ENCODE assay signal across 3 cellular contexts in the genomic region with DNA sequence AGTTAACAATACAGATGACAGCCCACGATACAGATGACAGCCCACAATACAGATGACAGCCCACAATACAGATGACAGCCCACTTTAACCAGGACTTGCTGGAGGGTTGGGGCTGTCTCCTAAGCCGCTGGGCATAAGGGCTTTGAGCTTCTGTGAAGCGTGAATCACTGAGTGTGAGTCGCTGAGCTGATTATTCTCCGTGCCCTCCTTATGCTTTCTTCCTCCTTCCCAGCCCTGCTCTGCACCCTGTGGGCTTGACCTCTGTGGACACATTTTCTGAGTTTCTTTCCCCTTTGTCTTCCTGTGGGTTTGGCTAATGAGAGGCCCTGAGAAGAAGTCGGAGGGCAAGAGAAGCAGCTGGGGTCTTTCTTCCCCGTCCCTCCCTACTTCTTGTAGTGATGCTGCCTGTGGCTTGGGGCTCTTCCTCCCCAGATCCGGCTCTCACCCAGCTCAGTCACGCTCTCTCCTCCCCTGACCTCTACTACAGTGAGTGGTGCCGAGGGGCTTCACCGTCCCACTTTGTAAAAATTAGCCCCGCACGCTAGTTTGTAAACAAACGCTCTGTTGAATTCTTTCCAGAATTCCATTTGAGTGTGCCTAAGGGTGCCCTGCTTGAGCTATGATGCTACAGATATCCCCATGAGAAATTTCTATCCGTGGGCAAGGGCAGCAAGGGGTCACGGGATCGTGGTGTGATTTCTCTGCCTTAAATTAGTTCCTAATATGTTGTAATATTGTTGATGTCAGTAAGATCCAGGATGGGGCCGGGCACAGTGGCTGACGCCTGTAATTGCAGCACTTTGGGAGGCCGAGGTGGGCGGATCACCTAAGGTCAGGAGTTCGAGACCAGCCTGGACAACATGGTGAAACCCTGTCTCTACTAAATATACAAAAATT.
TF ChIP-seq lines count a peak whose summit lies in the region.

No MANE protein-coding gene starts in this region.

TF ChIP-seq in SK-N-SH treated with all-trans-retinoic acid at 6 μM for 48 hours, 23 proteins besides CTCF, POLR2A, EP300 and RAD21:
- TF ChIP-seq, protein P1, sequence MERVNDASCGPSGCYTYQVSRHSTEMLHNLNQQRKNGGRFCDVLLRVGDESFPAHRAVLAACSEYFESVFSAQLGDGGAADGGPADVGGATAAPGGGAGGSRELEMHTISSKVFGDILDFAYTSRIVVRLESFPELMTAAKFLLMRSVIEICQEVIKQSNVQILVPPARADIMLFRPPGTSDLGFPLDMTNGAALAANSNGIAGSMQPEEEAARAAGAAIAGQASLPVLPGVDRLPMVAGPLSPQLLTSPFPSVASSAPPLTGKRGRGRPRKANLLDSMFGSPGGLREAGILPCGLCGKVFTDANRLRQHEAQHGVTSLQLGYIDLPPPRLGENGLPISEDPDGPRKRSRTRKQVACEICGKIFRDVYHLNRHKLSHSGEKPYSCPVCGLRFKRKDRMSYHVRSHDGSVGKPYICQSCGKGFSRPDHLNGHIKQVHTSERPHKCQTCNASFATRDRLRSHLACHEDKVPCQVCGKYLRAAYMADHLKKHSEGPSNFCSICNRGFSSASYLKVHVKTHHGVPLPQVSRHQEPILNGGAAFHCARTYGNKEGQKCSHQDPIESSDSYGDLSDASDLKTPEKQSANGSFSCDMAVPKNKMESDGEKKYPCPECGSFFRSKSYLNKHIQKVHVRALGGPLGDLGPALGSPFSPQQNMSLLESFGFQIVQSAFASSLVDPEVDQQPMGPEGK (CRISPR knock-in tag; IDR thresholded peaks at IDR 0.05; ENCODE audit: borderline replicate concordance): no peak
- TF ChIP-seq ZFP3 (CRISPR knock-in tag; IDR thresholded peaks at IDR 0.05) (no peak), ZNF70 (CRISPR knock-in tag; IDR thresholded peaks at IDR 0.05) (no peak), PPARA (CRISPR knock-in tag; IDR thresholded peaks at IDR 0.05; ENCODE audit: borderline replicate concordance) (no peak), TOX (CRISPR knock-in tag; IDR thresholded peaks at IDR 0.05; ENCODE audit: borderline replicate concordance) (no peak), ISL1 (CRISPR knock-in tag; IDR thresholded peaks at IDR 0.05) (no peak), TCF4 (CRISPR knock-in tag; IDR thresholded peaks at IDR 0.05; ENCODE audit: borderline replicate concordance) (no peak), ARNTL (CRISPR knock-in tag; IDR thresholded peaks at IDR 0.05; ENCODE audit: borderline replicate concordance, low read depth) (no peak), CSDC2 (CRISPR knock-in tag; IDR thresholded peaks at IDR 0.05) (no peak), ZC3H10 (CRISPR knock-in tag; IDR thresholded peaks at IDR 0.05) (no peak)
- TF ChIP-seq, protein P2, sequence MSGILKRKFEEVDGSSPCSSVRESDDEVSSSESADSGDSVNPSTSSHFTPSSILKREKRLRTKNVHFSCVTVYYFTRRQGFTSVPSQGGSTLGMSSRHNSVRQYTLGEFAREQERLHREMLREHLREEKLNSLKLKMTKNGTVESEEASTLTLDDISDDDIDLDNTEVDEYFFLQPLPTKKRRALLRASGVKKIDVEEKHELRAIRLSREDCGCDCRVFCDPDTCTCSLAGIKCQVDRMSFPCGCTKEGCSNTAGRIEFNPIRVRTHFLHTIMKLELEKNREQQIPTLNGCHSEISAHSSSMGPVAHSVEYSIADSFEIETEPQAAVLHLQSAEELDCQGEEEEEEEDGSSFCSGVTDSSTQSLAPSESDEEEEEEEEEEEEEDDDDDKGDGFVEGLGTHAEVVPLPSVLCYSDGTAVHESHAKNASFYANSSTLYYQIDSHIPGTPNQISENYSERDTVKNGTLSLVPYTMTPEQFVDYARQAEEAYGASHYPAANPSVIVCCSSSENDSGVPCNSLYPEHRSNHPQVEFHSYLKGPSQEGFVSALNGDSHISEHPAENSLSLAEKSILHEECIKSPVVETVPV (CRISPR knock-in tag; IDR thresholded peaks at IDR 0.05): no peak
TF ChIP-seq in SK-N-SH treated with all-trans-retinoic acid at 6 μM for 48 hours: peak in this region for 0.

TF ChIP-seq in SK-N-SH, 30 proteins besides CTCF, POLR2A, EP300 and RAD21 (continued from another document):
- no peak for TF ChIP-seq REST (IDR thresholded peaks at IDR 0.05; ENCODE audit: low read depth, low read length)
- TF ChIP-seq GABPA (IDR thresholded peaks at IDR 0.05; ENCODE audit: low read depth): no peak
- TF ChIP-seq MEF2A (IDR thresholded peaks at IDR 0.05; ENCODE audit: borderline replicate concordance, low read depth): no peak
- no peak for TF ChIP-seq MXI1 (IDR thresholded peaks at IDR 0.05; ENCODE audit: low read depth, low read length)
- TF ChIP-seq NFIC (IDR thresholded peaks at IDR 0.05; ENCODE audit: borderline replicate concordance): no peak
- TF ChIP-seq SIN3A (IDR thresholded peaks at IDR 0.05; ENCODE audit: borderline replicate concordance, low read depth, low read length): no peak
- TF ChIP-seq FOXJ3 (CRISPR knock-in tag; IDR thresholded peaks at IDR 0.05): no peak
- TF ChIP-seq RFX5 (IDR thresholded peaks at IDR 0.05; ENCODE audit: low read length): no peak
- TF ChIP-seq, protein P3, sequence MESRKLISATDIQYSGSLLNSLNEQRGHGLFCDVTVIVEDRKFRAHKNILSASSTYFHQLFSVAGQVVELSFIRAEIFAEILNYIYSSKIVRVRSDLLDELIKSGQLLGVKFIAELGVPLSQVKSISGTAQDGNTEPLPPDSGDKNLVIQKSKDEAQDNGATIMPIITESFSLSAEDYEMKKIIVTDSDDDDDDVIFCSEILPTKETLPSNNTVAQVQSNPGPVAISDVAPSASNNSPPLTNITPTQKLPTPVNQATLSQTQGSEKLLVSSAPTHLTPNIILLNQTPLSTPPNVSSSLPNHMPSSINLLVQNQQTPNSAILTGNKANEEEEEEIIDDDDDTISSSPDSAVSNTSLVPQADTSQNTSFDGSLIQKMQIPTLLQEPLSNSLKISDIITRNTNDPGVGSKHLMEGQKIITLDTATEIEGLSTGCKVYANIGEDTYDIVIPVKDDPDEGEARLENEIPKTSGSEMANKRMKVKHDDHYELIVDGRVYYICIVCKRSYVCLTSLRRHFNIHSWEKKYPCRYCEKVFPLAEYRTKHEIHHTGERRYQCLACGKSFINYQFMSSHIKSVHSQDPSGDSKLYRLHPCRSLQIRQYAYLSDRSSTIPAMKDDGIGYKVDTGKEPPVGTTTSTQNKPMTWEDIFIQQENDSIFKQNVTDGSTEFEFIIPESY (IDR thresholded peaks at IDR 0.05; ENCODE audit: borderline replicate concordance, low read depth): no peak
TF ChIP-seq in SK-N-SH: peak in this region for 0.

TF ChIP-seq in GM23338, 12 proteins besides CTCF, POLR2A, EP300 and RAD21 (continued from another document):
- TF ChIP-seq ZNF462 (CRISPR knock-in tag; IDR thresholded peaks at IDR 0.05) (no peak), REST (IDR thresholded peaks at IDR 0.05; ENCODE audit: unreplicated experiment) (no peak)
